ENCODE assay signal across 8 cellular contexts in genomic region chr19:36139473-36140288, GRCh38. TPM values are rescaled to one million over a fixed set of nuclear protein-coding genes. Genes with fewer than 3 reads are reported as not detected.
DNase-seq lines count a peak whose midpoint lies in the region; ATAC-seq, FAIRE-seq and TF ChIP-seq lines count a peak whose summit lies in the region.

TSS of gene CAPNS1 (plus strand) at chr19:36140066. CDS start at chr19:36141012, 946 bp downstream.

- TF ChIP-seq CTCF in HepG2 (CRISPR knock-in tag; IDR thresholded peaks at IDR 0.05) = peak; percentile 21

- H3K27me3 ChIP-seq in BLaER1 treated with 17β-estradiol and CSF1 and Interleukin-3, amounts not matched to agents 10 nM and 100 nM = no peaks in the 10 kb centered on the region
- no peaks in the 10 kb centered on the region; a peak in 1 of 5 replicates for H3K27me3 ChIP-seq in HepG2 (ENCODE audit: control insufficient read depth in 1 of 2, insufficient read depth in 2 of 2, low read length in 2 of 2)

- in situ Hi-C loops in HepG2 (cut with HindIII; ENCODE audit: extremely low pct_ligation_motif_present, low pct_unique_long_range_greater_than_20kb) = no loop called here

- ATAC-seq in HG03460 (IDR thresholded peaks at IDR 0.05; ENCODE audit: unreplicated experiment) (peak; percentile 74), HepG2 (peak; percentile 88)

- H3K36me3 Mint-ChIP-seq in activated CD4-positive, alpha-beta T cell treated with anti-CD3 and anti-CD28 coated beads, Interleukin-2, amount 10 ng/mL, durations not matched to agents 24 days and 14 days (ENCODE audit: low read depth) = peaks cover 29% of the 10 kb centered on the region

- 0% methylated on average over 16 of the region's 74 CpGs for WGBS in HepG2 (ENCODE audit: low lambda C conversion rate)

- intact Hi-C loops in activated CD4-positive, alpha-beta T cell treated with anti-CD3 and anti-CD28 coated beads, Interleukin-2, amount 10 ng/mL, durations not matched to agents 24 days and 14 days (cut with micrococcal nuclease) = loop anchor here (1.0 kb wide), 4 partner anchors 11 to 85 kb away; partner anchors contain the start of genes TBCB, THAP8, WDR62 and ZNF565
- intact Hi-C loops in HepG2 (cut with micrococcal nuclease; ENCODE audit: unreplicated experiment) = loop anchor here (1.0 to 2.0 kb wide), 2 partner anchors 13 to 23 kb away; no protein-coding TSS in a partner anchor

- peak; percentile 43; the same call in 1 of the 2 replicates for TF ChIP-seq RAD21 in HepG2 (CRISPR knock-in tag; IDR thresholded peaks at IDR 0.05)

- H3K4me1 ChIP-seq in BLaER1 treated with 17β-estradiol and CSF1 and Interleukin-3, amounts not matched to agents 10 nM and 100 nM = peaks cover 15 to 42% (median 22%) of the 10 kb centered on the region in 10 experiments
- H3K4me1 ChIP-seq in HepG2 (ENCODE audit: insufficient read depth, low read length) = peaks cover 24% of the 10 kb centered on the region

- CTCF ChIA-PET in HepG2 (lab: Yijun Ruan, JAX; ENCODE audit: low intra/inter-chr PET ratio, low total read pairs) = no interaction called here

- peak within 1 kb of the TSS; percentile 89 for H3K4me3 Mint-ChIP-seq in activated CD4-positive, alpha-beta T cell treated with anti-CD3 and anti-CD28 coated beads, Interleukin-2, amount 10 ng/mL, durations not matched to agents 24 days and 14 days

- TF ChIP-seq POLR2A in HepG2 (IDR thresholded peaks at IDR 0.05; ENCODE audit: insufficient read depth in 1 of 2, low read depth in 2 of 2, low read length in 2 of 2) = peak; percentile 60 to 86; a peak in 3 of 4 replicates

- TF ChIP-seq EP300 in HepG2 (IDR thresholded peaks at IDR 0.05; ENCODE audit: low read depth in 2 of 2, low read length in 2 of 2) = no peak
- TF ChIP-seq EP300 in HepG2 (CRISPR knock-in tag; IDR thresholded peaks at IDR 0.05; ENCODE audit: borderline replicate concordance) = no peak

- POLR2A ChIA-PET in HepG2 (lab: Yijun Ruan, JAX) = interaction anchor here (0.5 to 2.0 kb wide), 11 partner anchors 9 to 1178 kb away, joined by 3 to 51 read pairs (median 4); partner anchors contain the start of genes POLR2I, TBCB, THAP8 and WDR62

- H2AFZ ChIP-seq in HepG2 (ENCODE audit: low read length) = no peak within 1 kb of the TSS

- no TSS peak for BruUV-seq in HepG2 (replicated peaks; lab: Mats Ljungman, UMichigan)

- peaks cover 14 to 30% (median 24%) of the 10 kb centered on the region in 11 experiments for H4K20me1 ChIP-seq in BLaER1 treated with 17β-estradiol and CSF1 and Interleukin-3, amounts not matched to agents 10 nM and 100 nM
- peaks cover 8% of the 10 kb centered on the region for H4K20me1 ChIP-seq in HepG2 (ENCODE audit: insufficient read depth, low read length)

- peak; percentile 96 for DNase-seq in GM19240 (ENCODE audit: insufficient read length, low spot score)
- DNase-seq in NCI-H526 (lab: John Stamatoyannopoulos, UW) = peak; percentile 90 to 99
- peak; percentile 98 for DNase-seq in activated CD4-positive, alpha-beta T cell treated with anti-CD3 and anti-CD28 coated beads, Interleukin-2, amount 10 ng/mL, durations not matched to agents 24 days and 14 days
- DNase-seq in dedifferentiated amniotic fluid mesenchymal stem cell (ENCODE audit: extremely low spot score) = peak; percentile 93
- DNase-seq in HepG2 (ENCODE audit: low spot score) = peak; percentile 88
- peak; percentile 90 for DNase-seq in stimulated activated CD4-positive, alpha-beta T cell treated with anti-CD3 and anti-CD28 coated beads, Interleukin-4, amount 100 ng/mL, for 1 hour

- H3K27ac Mint-ChIP-seq in activated CD4-positive, alpha-beta T cell treated with anti-CD3 and anti-CD28 coated beads, Interleukin-2, amount 10 ng/mL, durations not matched to agents 24 days and 14 days = peak within 1 kb of the TSS; percentile 95

- peak within 1 kb of the TSS; percentile 68 to 91 (median 83) for H3K4me2 ChIP-seq in BLaER1 treated with 17β-estradiol and CSF1 and Interleukin-3, amounts not matched to agents 10 nM and 100 nM
- peak within 1 kb of the TSS; percentile 94 for H3K4me2 ChIP-seq in HepG2 (ENCODE audit: low read depth, low read length)

- peaks cover 16% of the 10 kb centered on the region for H3K79me2 ChIP-seq in HepG2 (ENCODE audit: insufficient read depth, low read length)

- H3K9me3 Mint-ChIP-seq in activated CD4-positive, alpha-beta T cell treated with anti-CD3 and anti-CD28 coated beads, Interleukin-2, amount 10 ng/mL, durations not matched to agents 24 days and 14 days = no peaks in the 10 kb centered on the region

- peaks cover 26 to 34% (median 30%) of the 10 kb centered on the region in 11 experiments for H3K36me3 ChIP-seq in BLaER1 treated with 17β-estradiol and CSF1 and Interleukin-3, amounts not matched to agents 10 nM and 100 nM
- peaks cover 8 to 12% of the 10 kb centered on the region in 2 experiments for H3K36me3 ChIP-seq in HepG2 (replicated peaks in 1 of 2; ENCODE audit: control insufficient read depth in 1 of 2, insufficient read depth in 2 of 2, low read length in 2 of 2)

- H3K4me1 Mint-ChIP-seq in activated CD4-positive, alpha-beta T cell treated with anti-CD3 and anti-CD28 coated beads, Interleukin-2, amount 10 ng/mL, durations not matched to agents 24 days and 14 days = peaks cover 23% of the 10 kb centered on the region

- no peaks in the 10 kb centered on the region for H3K9me3 ChIP-seq in BLaER1 treated with 17β-estradiol and CSF1 and Interleukin-3, amounts not matched to agents 10 nM and 100 nM (replicated peaks in 1 of 11)
- H3K9me3 ChIP-seq in HepG2 (ENCODE audit: low read length) = no peaks in the 10 kb centered on the region

- peak within 1 kb of the TSS; percentile 84 to 99 (median 96) for H3K4me3 ChIP-seq in BLaER1 treated with 17β-estradiol and CSF1 and Interleukin-3, amounts not matched to agents 10 nM and 100 nM
- peak within 1 kb of the TSS; percentile 79 to 100 (median 98) for H3K4me3 ChIP-seq in HepG2 (replicated peaks in 1 of 3; ENCODE audit: insufficient read depth in 1 of 3, low read depth in 2 of 3, low read length in 3 of 3)

- H3K9ac ChIP-seq in BLaER1 treated with 17β-estradiol and CSF1 and Interleukin-3, amounts not matched to agents 10 nM and 100 nM = peak within 1 kb of the TSS; percentile 92 to 98 (median 97)
- H3K9ac ChIP-seq in HepG2 (ENCODE audit: insufficient read depth, low read depth, low read length) = peak within 1 kb of the TSS; percentile 99

- H3K27me3 Mint-ChIP-seq in activated CD4-positive, alpha-beta T cell treated with anti-CD3 and anti-CD28 coated beads, Interleukin-2, amount 10 ng/mL, durations not matched to agents 24 days and 14 days = no peaks in the 10 kb centered on the region

- H3K27ac ChIP-seq in BLaER1 treated with 17β-estradiol and CSF1 and Interleukin-3, amounts not matched to agents 10 nM and 100 nM = peak within 1 kb of the TSS; percentile 91 to 98 (median 93)
- H3K27ac ChIP-seq in HepG2 (ENCODE audit: extremely low read length, insufficient read depth, low read length) = peak within 1 kb of the TSS; percentile 93

- peak; percentile 58 for FAIRE-seq in HepG2 (lab: Jason Lieb, UNC)

TF ChIP-seq in HepG2, 621 proteins besides CTCF, POLR2A, EP300 and RAD21 (continues in another document):
- peak; percentile 81 for TF ChIP-seq ZNF225 (CRISPR knock-in tag; IDR thresholded peaks at IDR 0.05)
- TF ChIP-seq GLMP (CRISPR knock-in tag; IDR thresholded peaks at IDR 0.05; ENCODE audit: borderline replicate concordance) = no peak
- no peak for TF ChIP-seq SMAD9 (CRISPR knock-in tag; IDR thresholded peaks at IDR 0.05)
- peak; percentile 42; the same call in 1 of the 2 replicates for TF ChIP-seq BCL6 (CRISPR knock-in tag; IDR thresholded peaks at IDR 0.05)
- no peak for TF ChIP-seq ZFP62 (CRISPR knock-in tag; IDR thresholded peaks at IDR 0.05)
- no peak; the same call in 1 of the 2 replicates for TF ChIP-seq ZNF441 (CRISPR knock-in tag; IDR thresholded peaks at IDR 0.05; ENCODE audit: borderline replicate concordance)
- TF ChIP-seq MEIS2 (CRISPR knock-in tag; IDR thresholded peaks at IDR 0.05) = peak; percentile 82; the same call in 1 of the 2 replicates

RNA-seq across cellular contexts. Expression of gene CAPNS1, which starts in this region (rescaled TPM):
- total RNA-seq in activated CD4-positive, alpha-beta T cell treated with anti-CD3 and anti-CD28 coated beads, Interleukin-2, amount 10 ng/mL, durations not matched to agents 24 days and 14 days = 351 and 362 TPM in 2 replicates
- 280 and 322 TPM in 2 replicates for total RNA-seq in HepG2 (2016; rRNA removed; fragmentation: Illumina TruSeq; extraction: Trizol)
- 123 and 145 TPM in 2 replicates for total RNA-seq in HepG2 (2016; cell fraction: cytosol; rRNA removed; fragmentation: Illumina TruSeq; extraction: Trizol; ENCODE audit: low read depth)
- total RNA-seq in HepG2 (2016; cell fraction: insoluble cytoplasmic fraction; rRNA removed; fragmentation: Illumina TruSeq; extraction: Trizol) = 261 and 342 TPM in 2 replicates
- total RNA-seq in HepG2 (2016; cell fraction: membrane; rRNA removed; fragmentation: Illumina TruSeq; extraction: Trizol) = 152 and 172 TPM in 2 replicates
- total RNA-seq in HepG2 (2016; cell fraction: nucleus; rRNA removed; fragmentation: Illumina TruSeq; extraction: Trizol) = 96.9 and 104 TPM in 2 replicates
- polyA plus RNA-seq in HepG2 (2011; rRNA removed) = 526 and 533 TPM in 2 replicates
- polyA plus RNA-seq in HepG2 (2011; cell fraction: cytosol; rRNA removed) = 204 and 262 TPM in 2 replicates
- polyA plus RNA-seq in HepG2 (2011; cell fraction: nucleus; rRNA removed) = 119 and 132 TPM in 2 replicates
- polyA plus RNA-seq in HepG2 (2012) = 299 and 302 TPM in 2 replicates
- 206 and 217 TPM in 2 replicates for polyA plus RNA-seq in HepG2 (2016; cell fraction: cytosol; fragmentation: Illumina TruSeq; extraction: Trizol; ENCODE audit: low read depth)
- polyA plus RNA-seq in HepG2 (2016; cell fraction: insoluble cytoplasmic fraction; fragmentation: Illumina TruSeq; extraction: Trizol; ENCODE audit: low read depth) = 455 and 533 TPM in 2 replicates
- 241 and 270 TPM in 2 replicates for polyA plus RNA-seq in HepG2 (2016; cell fraction: membrane; fragmentation: Illumina TruSeq; extraction: Trizol; ENCODE audit: low read depth)
- 326 and 330 TPM in 2 replicates for polyA plus RNA-seq in HepG2 (2016; cell fraction: nucleus; fragmentation: Illumina TruSeq; extraction: Trizol; ENCODE audit: insufficient read depth, low read depth)
- 458 and 714 TPM in 2 replicates for polyA minus RNA-seq in HepG2 (2011; rRNA and poly(A)+ RNA removed; ENCODE audit: low replicate concordance)
- polyA minus RNA-seq in HepG2 (2011; cell fraction: cytosol; rRNA and poly(A)+ RNA removed) = 195 and 198 TPM in 2 replicates
- polyA minus RNA-seq in HepG2 (2011; cell fraction: nucleus; rRNA and poly(A)+ RNA removed) = 43.9 and 66.4 TPM in 2 replicates

Comparison
In these comparisons a context has a peak if more than half of its experiments do, and no peak if none do; other contexts are left out.
1. Peak in every context shown above with its lines: DNase-seq, ATAC-seq, H3K4me3 ChIP-seq and H3K27ac ChIP-seq.